Comparison of ENCODE assay signal across 15 cellular contexts in genomic region chr4:168361365-168362024, GRCh38.
"Had no signal": no experiment of that assay in that cellular context is flagged by ENCODE, and none has a peak within 500 bp of the region (broad histone marks: within the 10 kb centered on the region; RNA-seq: fewer than 3 reads in every experiment).

No MANE protein-coding gene starts in this region.

- H3K4me1 ChIP-seq: prostate gland, right lobe of liver, spleen, tibial nerve, vagina had no signal

- H3K4me3 ChIP-seq: prostate gland, right lobe of liver, spleen, tibial nerve, vagina had no signal

- H3K36me3 ChIP-seq: prostate gland had no signal

- ATAC-seq: esophagus mucosa; right lobe of liver; stimulated activated naive B cell treated with anti-CD40 and anti-IgM and Interleukin-4, amounts not matched to agents 10 μg/mL and 1 μg/mL and 100 μg/mL, for 72 hours had no signal

- H3K27me3 ChIP-seq: right lobe of liver, spleen, tibial nerve, vagina had no signal

- H3K27ac ChIP-seq: prostate gland, right lobe of liver, spleen, tibial nerve, vagina had no signal

- DNase-seq: activated CD4-positive, alpha-beta memory T cell treated with anti-CD3 and anti-CD28 coated beads for 36 hours; activated CD4-positive, alpha-beta T cell treated with anti-CD3 and anti-CD28 coated beads for 1 hour; activated naive CD8-positive, alpha-beta T cell treated with anti-CD3 and anti-CD28 coated beads, Interleukin-2, amount 10 ng/mL, durations not matched to agents 7 days and 5 days; anterior cingulate cortex; hippocampal formation; mesenchymal stem cell; occipital lobe; right lobe of liver; spleen; stimulated activated CD4-positive, alpha-beta T cell treated with anti-CD3 and anti-CD28 coated beads, Interleukin-1b, Interleukin-23, amount 100 ng/mL, for 48 hours; stimulated activated naive B cell treated with anti-CD40 and anti-IgM and Interleukin-4, amounts not matched to agents 10 μg/mL and 1 μg/mL and 100 μg/mL, for 72 hours had no signal

- H3K9me3 ChIP-seq: prostate gland, right lobe of liver, vagina had no signal
